Comparison of ENCODE assay signal across 11 cellular contexts in genomic region chr3:112464264-112464663, GRCh38. TPM values are rescaled to one million over a fixed set of nuclear protein-coding genes. Genes with fewer than 3 reads are reported as not detected.
A peak's percentile ranks its signal among the peaks of the same experiment; 100 is the strongest.
DNase-seq lines count a peak whose midpoint lies in the region; ATAC-seq and TF ChIP-seq lines count a peak whose summit lies in the region.
"Had no signal": no experiment of that assay in that cellular context is flagged by ENCODE, and none has a peak within 500 bp of the region (broad histone marks: within the 10 kb centered on the region; RNA-seq: fewer than 3 reads in every experiment).

No MANE protein-coding gene starts in this region.

- peak overlapping the region; percentile 58 for H3K27ac Mint-ChIP-seq in activated T-cell treated with anti-CD3 and anti-CD28 coated beads, Interleukin-2, amount 50 U/mL, for 24 hours
- H3K27ac Mint-ChIP-seq in activated CD4-positive, alpha-beta memory T cell treated with anti-CD3 and anti-CD28 coated beads for 36 hours = peak overlapping the region; percentile 31
- no peak overlapping the region for H3K27ac Mint-ChIP-seq in mesothelial cell of epicardium

- intact Hi-C loops in activated CD4-positive, alpha-beta memory T cell treated with anti-CD3 and anti-CD28 coated beads for 36 hours (cut with micrococcal nuclease) = loop anchor here (5.0 kb wide), 1 partner anchor 213 kb away; no protein-coding TSS in a partner anchor
- intact Hi-C loops in spleen (cut with DNase I; ENCODE audit: low total_unique reads) = no loop called here

- H3K4me3 ChIP-seq in spleen = no peak overlapping the region
- H3K4me3 ChIP-seq in suprapubic skin = no peak overlapping the region

- H3K27ac ChIP-seq in spleen (peak overlapping the region in 7 of 8 donors; percentile 37 to 68 (median 60)), suprapubic skin (no peak overlapping the region)

- 0 to 2% (median 1%) methylated on average over 2 of the region's 2 CpGs for WGBS in spleen, 5 donors
- 13% methylated on average over 2 of the region's 2 CpGs for WGBS in suprapubic skin

- no peak for DNase-seq in activated T-cell treated with anti-CD3 and anti-CD28 coated beads, Interleukin-2, amount 50 U/mL, for 24 hours
- no peak for DNase-seq in activated T-cell treated with anti-CD3 and anti-CD28 coated beads, Interleukin-2, amount 50 U/mL, for 48 hours
- DNase-seq in activated CD4-positive, alpha-beta memory T cell treated with anti-CD3 and anti-CD28 coated beads for 36 hours = no peak
- DNase-seq in spleen (no peak), mesothelial cell of epicardium (ENCODE audit: low spot score in 2 of 2, unreplicated experiment in 2 of 2) (no peak), suprapubic skin (ENCODE audit: low spot score in 2 of 2) (no peak)
- DNase-seq: activated CD4-positive, alpha-beta T cell treated with anti-CD3 and anti-CD28 coated beads for 48 hours; mesendoderm; NCI-H1092 had no signal

- POLR2A ChIA-PET in activated CD4-positive, alpha-beta memory T cell treated with anti-CD3 and anti-CD28 coated beads for 36 hours (lab: Charles Lee) = no interaction called here

- no peaks in the 10 kb centered on the region for H3K27me3 Mint-ChIP-seq in activated T-cell treated with anti-CD3 and anti-CD28 coated beads, Interleukin-2, amount 50 U/mL, for 24 hours
- no peaks in the 10 kb centered on the region for H3K27me3 Mint-ChIP-seq in activated CD4-positive, alpha-beta memory T cell treated with anti-CD3 and anti-CD28 coated beads for 36 hours
- no peaks in the 10 kb centered on the region for H3K27me3 Mint-ChIP-seq in mesothelial cell of epicardium (ENCODE audit: low read depth)

- H3K36me3 Mint-ChIP-seq in activated T-cell treated with anti-CD3 and anti-CD28 coated beads, Interleukin-2, amount 50 U/mL, for 24 hours (ENCODE audit: low read depth) = peaks cover 65% of the 10 kb centered on the region
- H3K36me3 Mint-ChIP-seq in activated CD4-positive, alpha-beta memory T cell treated with anti-CD3 and anti-CD28 coated beads for 36 hours = peaks cover 17% of the 10 kb centered on the region
- no peaks in the 10 kb centered on the region for H3K36me3 Mint-ChIP-seq in mesothelial cell of epicardium

- ATAC-seq in HG03354 (IDR thresholded peaks at IDR 0.05; ENCODE audit: poor library complexity, severe bottlenecking, unreplicated experiment) (peak; percentile 39), GM21576 (IDR thresholded peaks at IDR 0.05; ENCODE audit: unreplicated experiment) (no peak)

- peaks cover 0 to 5% (median 0%) of the 10 kb centered on the region in 8 donors for H3K9me3 ChIP-seq in spleen
- no peaks in the 10 kb centered on the region for H3K9me3 ChIP-seq in suprapubic skin

- H3K36me3 ChIP-seq in spleen = peaks cover 0 to 9% (median 0%) of the 10 kb centered on the region in 6 donors
- no peaks in the 10 kb centered on the region for H3K36me3 ChIP-seq in suprapubic skin

- peaks cover 24 to 95% (median 53%) of the 10 kb centered on the region in 6 donors for H3K4me1 ChIP-seq in spleen
- H3K4me1 ChIP-seq in suprapubic skin = no peaks in the 10 kb centered on the region

- TF ChIP-seq POLR2A in spleen (IDR thresholded peaks at IDR 0.05) = no peak
- TF ChIP-seq POLR2A in suprapubic skin (IDR thresholded peaks at IDR 0.05) = no peak

- CTCF ChIA-PET in activated CD4-positive, alpha-beta memory T cell treated with anti-CD3 and anti-CD28 coated beads for 36 hours (lab: Charles Lee) = interaction anchor here (0.6 to 2.1 kb wide), 2 partner anchors 27 to 171 kb away, joined by 3 to 6 read pairs; partner anchors contain the start of gene SLC9C1

- peaks cover 88% of the 10 kb centered on the region for H3K4me1 Mint-ChIP-seq in activated T-cell treated with anti-CD3 and anti-CD28 coated beads, Interleukin-2, amount 50 U/mL, for 24 hours (ENCODE audit: low read depth)
- H3K4me1 Mint-ChIP-seq in activated CD4-positive, alpha-beta memory T cell treated with anti-CD3 and anti-CD28 coated beads for 36 hours (ENCODE audit: low read depth) = peaks cover 84% of the 10 kb centered on the region
- no peaks in the 10 kb centered on the region for H3K4me1 Mint-ChIP-seq in mesothelial cell of epicardium

- TF ChIP-seq CTCF in spleen (IDR thresholded peaks at IDR 0.05 in 8 of 11, conservative IDR thresholded peaks at IDR 0.05 in 3 of 11) = no peak
- no peak for TF ChIP-seq CTCF in mesothelial cell of epicardium (IDR thresholded peaks at IDR 0.05; ENCODE audit: unreplicated experiment)
- TF ChIP-seq CTCF in suprapubic skin (IDR thresholded peaks at IDR 0.05) = no peak

- H3K27me3 ChIP-seq in spleen (replicated peaks in 1 of 7) (no peaks in the 10 kb centered on the region), suprapubic skin (no peaks in the 10 kb centered on the region)

- peak overlapping the region; percentile 8 for H3K4me3 Mint-ChIP-seq in activated T-cell treated with anti-CD3 and anti-CD28 coated beads, Interleukin-2, amount 50 U/mL, for 24 hours
- no peak overlapping the region for H3K4me3 Mint-ChIP-seq in activated CD4-positive, alpha-beta memory T cell treated with anti-CD3 and anti-CD28 coated beads for 36 hours
- H3K4me3 Mint-ChIP-seq in mesothelial cell of epicardium = no peak overlapping the region

- peaks cover 5% of the 10 kb centered on the region for H3K9me3 Mint-ChIP-seq in activated T-cell treated with anti-CD3 and anti-CD28 coated beads, Interleukin-2, amount 50 U/mL, for 24 hours
- peaks cover 5% of the 10 kb centered on the region for H3K9me3 Mint-ChIP-seq in activated CD4-positive, alpha-beta memory T cell treated with anti-CD3 and anti-CD28 coated beads for 36 hours
- peaks cover 2% of the 10 kb centered on the region for H3K9me3 Mint-ChIP-seq in mesothelial cell of epicardium

- TF ChIP-seq EP300 in suprapubic skin (IDR thresholded peaks at IDR 0.05) = no peak

RNA-seq across cellular contexts. Expression of gene BTLA, which starts 35.0 kb away (rescaled TPM):
- 10 to 100 TPM; 17.3 to 18.7 TPM for total RNA-seq in activated CD4-positive, alpha-beta memory T cell treated with anti-CD3 and anti-CD28 coated beads for 36 hours
- total RNA-seq in spleen (10 to 100 TPM; 18.0 to 46.0 (median 27.1) TPM), mesothelial cell of epicardium (not detected in 3 replicates), suprapubic skin (1 to 10 TPM in 1 of 4 donors, not detected in 3; 2.9 TPM)
- 10 to 100 TPM; 12.8 to 30.0 (median 20.7) TPM for polyA plus RNA-seq in spleen

Comparison
In these comparisons a context has a peak if more than half of its experiments do, and no peak if none do; other contexts are left out.
1. RNA of gene BTLA, which starts 35.0 kb away (total RNA-seq): 18.0 to 46.0 TPM in spleen and 17.3 to 18.7 TPM in activated CD4-positive, alpha-beta memory T cell treated with anti-CD3 and anti-CD28 coated beads for 36 hours; 2.9 TPM in suprapubic skin and not detected in mesothelial cell of epicardium; every median in the first group is over 4 times any median in the second.